1 cellular context compared by ENCODE assay signal in the genomic region with DNA sequence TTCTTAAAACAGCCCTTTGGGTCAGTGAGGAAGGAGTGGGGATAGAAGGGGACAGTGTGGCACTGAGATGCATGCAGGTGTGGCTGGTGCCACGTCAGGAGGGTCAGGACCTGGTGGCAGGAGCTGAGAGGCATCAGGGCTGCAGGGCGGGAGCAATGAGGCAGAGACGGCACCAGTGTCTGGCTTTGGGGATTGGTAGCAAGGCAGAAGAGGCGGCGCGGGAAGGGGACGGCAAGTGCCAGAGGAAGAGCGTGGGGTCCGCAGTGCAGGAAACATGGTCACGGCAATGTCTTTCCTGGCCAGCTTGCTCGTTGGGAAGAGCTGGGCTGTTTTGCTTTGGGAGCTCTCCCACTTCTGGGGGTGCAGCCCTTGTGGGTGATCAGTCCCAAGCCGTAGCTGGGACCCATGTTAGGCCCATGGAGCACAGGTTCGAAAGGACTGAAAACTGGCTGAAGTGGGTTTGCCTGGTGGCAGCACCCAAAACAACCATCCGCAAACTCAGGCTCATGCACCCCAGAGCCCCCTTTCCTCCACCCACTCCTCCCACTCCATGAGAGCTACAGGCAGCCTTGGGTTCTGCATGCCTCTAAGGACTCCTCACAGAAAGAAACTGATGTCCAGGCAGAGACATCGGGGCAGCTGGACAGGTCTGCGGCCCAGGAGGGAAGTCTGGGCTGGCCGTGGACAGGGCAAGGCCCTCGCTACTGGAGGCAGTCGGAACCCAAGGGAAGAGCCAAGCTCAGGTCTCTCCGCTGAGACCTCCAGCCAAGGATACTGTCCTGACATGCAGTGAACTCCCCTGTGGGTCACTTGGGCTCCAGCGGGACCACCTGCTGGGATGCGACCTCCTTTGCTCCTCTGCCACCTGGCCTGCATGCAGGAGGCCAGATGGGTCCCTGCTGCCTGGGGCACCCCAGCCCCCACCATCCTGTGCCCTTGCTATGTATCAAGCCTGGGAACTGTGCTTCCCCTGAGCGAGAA.
A peak's percentile ranks its signal among the peaks of the same experiment; 100 is the strongest.
TF ChIP-seq lines count a peak whose summit lies in the region.

No MANE protein-coding gene starts in this region.

TF ChIP-seq in HEK293, 187 proteins besides CTCF, POLR2A, EP300 and RAD21 (continued from another document):
- TF ChIP-seq, protein P1, sequence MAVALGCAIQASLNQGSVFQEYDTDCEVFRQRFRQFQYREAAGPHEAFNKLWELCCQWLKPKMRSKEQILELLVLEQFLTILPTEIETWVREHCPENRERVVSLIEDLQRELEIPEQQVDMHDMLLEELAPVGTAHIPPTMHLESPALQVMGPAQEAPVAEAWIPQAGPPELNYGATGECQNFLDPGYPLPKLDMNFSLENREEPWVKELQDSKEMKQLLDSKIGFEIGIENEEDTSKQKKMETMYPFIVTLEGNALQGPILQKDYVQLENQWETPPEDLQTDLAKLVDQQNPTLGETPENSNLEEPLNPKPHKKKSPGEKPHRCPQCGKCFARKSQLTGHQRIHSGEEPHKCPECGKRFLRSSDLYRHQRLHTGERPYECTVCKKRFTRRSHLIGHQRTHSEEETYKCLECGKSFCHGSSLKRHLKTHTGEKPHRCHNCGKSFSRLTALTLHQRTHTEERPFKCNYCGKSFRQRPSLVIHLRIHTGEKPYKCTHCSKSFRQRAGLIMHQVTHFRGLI (tag by site-specific recombination; IDR thresholded peaks at IDR 0.05) = no peak
- TF ChIP-seq SCRT1 (tag by site-specific recombination; IDR thresholded peaks at IDR 0.05; ENCODE audit: borderline replicate concordance) (no peak), ZNF221 (tag by site-specific recombination; IDR thresholded peaks at IDR 0.05; ENCODE audit: borderline replicate concordance) (no peak), ZIC2 (tag by site-specific recombination; IDR thresholded peaks at IDR 0.05) (0 out of 2 replicates have a peak, but pooled peaks have one; percentile 17), ZNF202 (tag by site-specific recombination; IDR thresholded peaks at IDR 0.05; ENCODE audit: borderline replicate concordance) (no peak), GLIS1 (tag by site-specific recombination; IDR thresholded peaks at IDR 0.05) (0 out of 2 replicates have a peak, but pooled peaks have one; percentile 19), ZNF274 (IDR thresholded peaks at IDR 0.05; ENCODE audit: low read length) (no peak), ZNF274 (tag by site-specific recombination; IDR thresholded peaks at IDR 0.05; ENCODE audit: borderline replicate concordance) (no peak), ZNF596 (tag by site-specific recombination; IDR thresholded peaks at IDR 0.05) (no peak)
TF ChIP-seq in HEK293: peak in this region for 2.
